In the genomic region with DNA sequence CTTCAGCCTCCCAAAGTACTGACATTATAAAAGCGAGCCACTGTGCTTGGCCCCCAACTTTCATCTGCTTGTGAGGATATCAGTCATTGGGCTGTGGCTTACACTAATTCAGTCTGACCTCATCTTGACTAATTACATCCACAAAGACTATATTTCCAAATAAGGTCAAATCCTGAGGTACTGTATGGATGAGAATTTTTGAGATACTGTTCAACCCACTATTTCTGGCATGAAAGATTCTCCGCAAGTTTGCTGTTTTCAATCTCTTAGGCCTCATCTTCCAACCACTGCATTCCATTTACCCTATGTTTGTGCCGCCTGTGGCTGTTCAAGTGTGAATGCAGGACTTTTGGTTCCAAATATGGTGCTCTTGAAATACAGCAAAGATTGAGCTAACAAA, we compare ENCODE assay signal across 18 cellular contexts.
"Had no signal": no experiment of that assay in that cellular context is flagged by ENCODE, and none has a peak within 500 bp of the region (broad histone marks: within the 10 kb centered on the region; RNA-seq: fewer than 3 reads in every experiment).

No MANE protein-coding gene starts in this region.

- ATAC-seq: activated CD8-positive, alpha-beta memory T cell treated with anti-CD3 and anti-CD28 coated beads, Interleukin-2, amount 10 ng/mL, durations not matched to agents 7 days and 5 days; naive thymus-derived CD8-positive, alpha-beta T cell; psoas muscle; right cardiac atrium had no signal

- H3K4me3 ChIP-seq: psoas muscle, thyroid gland had no signal

- H3K27me3 Mint-ChIP-seq: activated B cell treated with CpG ODN at 0.5 μM for 24 hours had no signal

- H3K36me3 Mint-ChIP-seq: activated CD8-positive, alpha-beta memory T cell treated with anti-CD3 and anti-CD28 coated beads, Interleukin-2, amount 10 ng/mL, durations not matched to agents 7 days and 5 days; activated naive CD8-positive, alpha-beta T cell treated with anti-CD3 and anti-CD28 coated beads, Interleukin-2, amount 10 ng/mL, durations not matched to agents 7 days and 5 days; naive thymus-derived CD8-positive, alpha-beta T cell had no signal

- FAIRE-seq: TTC549, urothelium cell line had no signal

- H3K9me3 Mint-ChIP-seq: activated B cell treated with CpG ODN at 0.5 μM for 24 hours; activated CD4-positive, alpha-beta memory T cell treated with anti-CD3 and anti-CD28 coated beads, Interleukin-2, amount 10 ng/mL, durations not matched to agents 7 days and 5 days; activated naive CD8-positive, alpha-beta T cell treated with anti-CD3 and anti-CD28 coated beads, Interleukin-2, amount 10 ng/mL, durations not matched to agents 7 days and 5 days; naive thymus-derived CD8-positive, alpha-beta T cell; T-helper 2 cell treated with Interferon-gamma antibody and Interleukin-4, amounts not matched to agents 5 μg/mL and 100 μg/mL, for 36 hours had no signal

- H3K27ac Mint-ChIP-seq: activated B cell treated with CpG ODN at 0.5 μM for 24 hours; activated CD4-positive, alpha-beta memory T cell treated with anti-CD3 and anti-CD28 coated beads, Interleukin-2, amount 10 ng/mL, durations not matched to agents 7 days and 5 days; activated CD8-positive, alpha-beta memory T cell treated with anti-CD3 and anti-CD28 coated beads, Interleukin-2, amount 10 ng/mL, durations not matched to agents 7 days and 5 days; activated naive CD8-positive, alpha-beta T cell treated with anti-CD3 and anti-CD28 coated beads, Interleukin-2, amount 10 ng/mL, durations not matched to agents 7 days and 5 days; naive thymus-derived CD8-positive, alpha-beta T cell; T-helper 2 cell treated with Interferon-gamma antibody and Interleukin-4, amounts not matched to agents 5 μg/mL and 100 μg/mL, for 36 hours had no signal

- DNase-seq: activated B cell treated with CpG ODN at 0.5 μM for 24 hours; activated CD4-positive, alpha-beta memory T cell treated with anti-CD3 and anti-CD28 coated beads, Interleukin-2, amount 10 ng/mL, durations not matched to agents 7 days and 5 days; activated CD4-positive, alpha-beta T cell treated with anti-CD3 and anti-CD28 coated beads for 48 hours; activated CD8-positive, alpha-beta memory T cell treated with anti-CD3 and anti-CD28 coated beads, Interleukin-2, amount 10 ng/mL, durations not matched to agents 7 days and 5 days; activated naive CD4-positive, alpha-beta T cell treated with Interleukin-2 at 50 U/mL for 16 hours; activated naive CD8-positive, alpha-beta T cell treated with anti-CD3 and anti-CD28 coated beads, Interleukin-2, amount 10 ng/mL, durations not matched to agents 7 days and 5 days; anterior cingulate cortex; effector CD4-positive, alpha-beta T cell; mesendoderm; naive thymus-derived CD8-positive, alpha-beta T cell; psoas muscle; right cardiac atrium; stimulated activated CD4-positive, alpha-beta T cell treated with anti-CD3 and anti-CD28 coated beads, Interleukin-2, amount 100 ng/mL, for 24 hours; stimulated activated naive CD4-positive, alpha-beta T cell treated with Interleukin-2 at 50 U/mL for 16 hours had no signal

- H3K4me3 Mint-ChIP-seq: activated B cell treated with CpG ODN at 0.5 μM for 24 hours; activated CD4-positive, alpha-beta memory T cell treated with anti-CD3 and anti-CD28 coated beads, Interleukin-2, amount 10 ng/mL, durations not matched to agents 7 days and 5 days; activated CD8-positive, alpha-beta memory T cell treated with anti-CD3 and anti-CD28 coated beads, Interleukin-2, amount 10 ng/mL, durations not matched to agents 7 days and 5 days; activated naive CD8-positive, alpha-beta T cell treated with anti-CD3 and anti-CD28 coated beads, Interleukin-2, amount 10 ng/mL, durations not matched to agents 7 days and 5 days; naive thymus-derived CD8-positive, alpha-beta T cell; T-helper 2 cell treated with Interferon-gamma antibody and Interleukin-4, amounts not matched to agents 5 μg/mL and 100 μg/mL, for 36 hours had no signal

- H3K4me1 Mint-ChIP-seq: activated B cell treated with CpG ODN at 0.5 μM for 24 hours; activated CD4-positive, alpha-beta memory T cell treated with anti-CD3 and anti-CD28 coated beads, Interleukin-2, amount 10 ng/mL, durations not matched to agents 7 days and 5 days; activated CD8-positive, alpha-beta memory T cell treated with anti-CD3 and anti-CD28 coated beads, Interleukin-2, amount 10 ng/mL, durations not matched to agents 7 days and 5 days; activated naive CD8-positive, alpha-beta T cell treated with anti-CD3 and anti-CD28 coated beads, Interleukin-2, amount 10 ng/mL, durations not matched to agents 7 days and 5 days; naive thymus-derived CD8-positive, alpha-beta T cell had no signal
